Comparison of ENCODE assay signal across 1 cellular context in genomic region chr2:48530033-48530804, GRCh38.
TF ChIP-seq lines count a peak whose summit lies in the region.

STON1 (plus strand) TSS chr2:48530154; CDS start chr2:48580634, 50,480 bp downstream.

TF ChIP-seq in IMR-90, 13 proteins besides CTCF, POLR2A, EP300 and RAD21 (continued from another document):
- TF ChIP-seq USF2 (IDR thresholded peaks at IDR 0.05; ENCODE audit: low read depth, low read length) (no peak), BHLHE40 (IDR thresholded peaks at IDR 0.05; ENCODE audit: low read depth, low read length) (no peak)
TF ChIP-seq in IMR-90: peak in this region for 0.
